Comparison of ENCODE assay signal across 1 cellular context in genomic region chr10:69018613-69019012, GRCh38.
TF ChIP-seq lines count a peak whose summit lies in the region.

No MANE protein-coding gene starts in this region.

TF ChIP-seq in K562, 482 proteins besides CTCF, POLR2A, EP300 and RAD21 (continued from another document and continues in another):
- TF ChIP-seq ZNF76 (CRISPR knock-in tag; IDR thresholded peaks at IDR 0.05; ENCODE audit: borderline replicate concordance): no peak
- peak; percentile 94 for TF ChIP-seq ARID1B (IDR thresholded peaks at IDR 0.05)
- no peak for TF ChIP-seq SLC30A9 (CRISPR knock-in tag; IDR thresholded peaks at IDR 0.05)
- TF ChIP-seq ZNF583 (CRISPR knock-in tag; IDR thresholded peaks at IDR 0.05): 0 out of 2 replicates have a peak, but pooled peaks have one; percentile 24
- TF ChIP-seq TAF15 (IDR thresholded peaks at IDR 0.05; ENCODE audit: low read depth, low read length): no peak
- TF ChIP-seq THAP7 (CRISPR knock-in tag; IDR thresholded peaks at IDR 0.05): no peak
- TF ChIP-seq ZNF384 (IDR thresholded peaks at IDR 0.05; ENCODE audit: low read depth, low read length): no peak
- TF ChIP-seq PCBP2 (IDR thresholded peaks at IDR 0.05; ENCODE audit: low read depth, low read length, poor library complexity, severe bottlenecking): no peak
- no peak for TF ChIP-seq CHD7 (IDR thresholded peaks at IDR 0.05; ENCODE audit: low read depth, low read length)
- no peak for TF ChIP-seq KAT2B (IDR thresholded peaks at IDR 0.05; ENCODE audit: low read depth, low read length)
- peak; percentile 81 for TF ChIP-seq CBFA2T2 (conservative IDR thresholded peaks at IDR 0.05)
- peak; percentile 69; the same call in 1 of the 2 replicates for TF ChIP-seq ELF4 (CRISPR knock-in tag; IDR thresholded peaks at IDR 0.05)
- TF ChIP-seq ESRRB (CRISPR knock-in tag; IDR thresholded peaks at IDR 0.05; ENCODE audit: borderline replicate concordance): no peak
- TF ChIP-seq SRSF3 (IDR thresholded peaks at IDR 0.05; ENCODE audit: insufficient read depth, low read length): no peak
- TF ChIP-seq ZNF655 (CRISPR knock-in tag; IDR thresholded peaks at IDR 0.05): no peak
- TF ChIP-seq LEF1 (IDR thresholded peaks at IDR 0.05): no peak
- no peak for TF ChIP-seq ZNF354B (CRISPR knock-in tag; IDR thresholded peaks at IDR 0.05)
- no peak for TF ChIP-seq FOXA3 (CRISPR knock-in tag; conservative IDR thresholded peaks at IDR 0.05 in 1 of 2, IDR thresholded peaks at IDR 0.05 in 1 of 2)
- no peak for TF ChIP-seq CEBPZ (IDR thresholded peaks at IDR 0.05; ENCODE audit: borderline replicate concordance, low read depth, low read length)
- no peak for TF ChIP-seq MXI1 (IDR thresholded peaks at IDR 0.05; ENCODE audit: low read depth, low read length)
- no peak for TF ChIP-seq ZNF41 (CRISPR knock-in tag; conservative IDR thresholded peaks at IDR 0.05)
- no peak for TF ChIP-seq CHD2 (IDR thresholded peaks at IDR 0.05; ENCODE audit: low read depth, low read length)
- TF ChIP-seq ZNF165 (CRISPR knock-in tag; IDR thresholded peaks at IDR 0.05; ENCODE audit: borderline replicate concordance): no peak
- no peak for TF ChIP-seq KLF13 (tag; IDR thresholded peaks at IDR 0.05; ENCODE audit: borderline replicate concordance, low read depth)
- TF ChIP-seq HES1 (IDR thresholded peaks at IDR 0.05; ENCODE audit: low read depth): peak; percentile 15; the same call in 1 of the 2 replicates
- peak; percentile 87 for TF ChIP-seq ZEB2 (IDR thresholded peaks at IDR 0.05)
- no peak for TF ChIP-seq ZBTB9 (CRISPR knock-in tag; IDR thresholded peaks at IDR 0.05)
- no peak for TF ChIP-seq ZSCAN29 (IDR thresholded peaks at IDR 0.05)
- no peak for TF ChIP-seq SETDB1 (IDR thresholded peaks at IDR 0.05; ENCODE audit: low read length)
- TF ChIP-seq FOXJ3 (CRISPR knock-in tag; IDR thresholded peaks at IDR 0.05): no peak
- no peak for TF ChIP-seq SP2 (IDR thresholded peaks at IDR 0.05; ENCODE audit: extremely low read depth, low read depth, low read length, poor library complexity, severe bottlenecking)
- TF ChIP-seq SAFB (IDR thresholded peaks at IDR 0.05; ENCODE audit: borderline replicate concordance, low read depth, low read length): no peak
- TF ChIP-seq NELFE (IDR thresholded peaks at IDR 0.05; ENCODE audit: insufficient read depth, insufficient read length): no peak
- TF ChIP-seq JUNB (CRISPR knock-in tag; conservative IDR thresholded peaks at IDR 0.05): no peak
- no peak for TF ChIP-seq PTBP1 (IDR thresholded peaks at IDR 0.05; ENCODE audit: low read depth, low read length)
- no peak for TF ChIP-seq PKNOX1 (IDR thresholded peaks at IDR 0.05)
- peak; percentile 72; the same call in 1 of the 2 replicates for TF ChIP-seq MTA1 (IDR thresholded peaks at IDR 0.05; ENCODE audit: borderline replicate concordance)
- no peak for TF ChIP-seq ZNF586 (CRISPR knock-in tag; conservative IDR thresholded peaks at IDR 0.05)
- no peak for TF ChIP-seq ZHX1 (conservative IDR thresholded peaks at IDR 0.05; ENCODE audit: low read length)
